21 cellular contexts compared by ENCODE assay signal in the genomic region with DNA sequence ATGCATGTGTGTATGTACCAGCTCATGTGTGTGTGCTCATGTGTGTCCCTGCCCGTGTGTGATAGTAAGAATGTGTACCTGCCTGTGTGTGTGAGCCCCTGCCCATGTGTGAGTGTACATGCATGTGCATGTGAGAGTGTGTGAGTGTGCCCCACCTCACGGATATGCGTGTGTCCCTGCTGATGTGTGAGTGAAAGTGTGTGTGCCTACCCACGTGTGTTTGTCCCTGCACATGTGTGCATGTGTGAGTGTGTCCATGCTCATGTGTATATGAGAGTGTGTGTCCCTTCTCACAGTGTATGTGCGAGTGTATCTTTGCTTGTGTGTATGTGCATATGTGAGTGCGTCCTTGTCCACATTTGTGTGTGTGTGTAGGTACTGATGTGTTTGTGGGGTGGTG.
"Had no signal": no experiment of that assay in that cellular context is flagged by ENCODE, and none has a peak within 500 bp of the region (broad histone marks: within the 10 kb centered on the region; RNA-seq: fewer than 3 reads in every experiment).

No MANE protein-coding gene starts in this region.

- ATAC-seq: effector memory CD8-positive, alpha-beta T cell; left lobe of liver; upper lobe of right lung had no signal

- H3K27me3 ChIP-seq: esophagus squamous epithelium, neutrophil, pancreas, tibial nerve, upper lobe of right lung, vagina had no signal

- H3K36me3 ChIP-seq: esophagus squamous epithelium, neutrophil, pancreas, thoracic aorta, tibial nerve, upper lobe of right lung, vagina had no signal

- H3K9me3 ChIP-seq: esophagus squamous epithelium, neutrophil, pancreas, thoracic aorta, tibial nerve, upper lobe of right lung, vagina had no signal

- H3K4me1 ChIP-seq: esophagus squamous epithelium, pancreas, tibial nerve, upper lobe of right lung, vagina had no signal

- FAIRE-seq: endometrium, keratinocyte, pancreas, small intestine had no signal

- DNase-seq: cortex of kidney; effector memory CD8-positive, alpha-beta T cell; erythroblast; esophagus squamous epithelium; foreskin melanocyte; hypothalamus; nephron progenitor cell; pancreas; small intestine; stimulated activated CD4-positive, alpha-beta T cell treated with anti-CD3 and anti-CD28 coated beads, Interleukin-15, amount 100 ng/mL, for 24 hours; stimulated activated CD4-positive, alpha-beta T cell treated with anti-CD3 and anti-CD28 coated beads, Interleukin-2, amount 100 ng/mL, for 48 hours; stimulated activated naive B cell treated with anti-CD40 and anti-IgM and Interleukin-4, amounts not matched to agents 10 μg/mL and 1 μg/mL and 100 μg/mL, for 72 hours; upper lobe of right lung had no signal

- H3K27ac ChIP-seq: esophagus squamous epithelium, neutrophil, thoracic aorta, tibial nerve, upper lobe of right lung, vagina had no signal

- H3K4me3 ChIP-seq: esophagus squamous epithelium, lung, pancreas, thoracic aorta, tibial nerve, upper lobe of right lung, vagina had no signal
